1 cellular context compared by ENCODE assay signal in genomic region chr7:44604941-44605340, GRCh38.
TF ChIP-seq lines count a peak whose summit lies in the region.

No MANE protein-coding gene starts in this region.

TF ChIP-seq in HepG2, 621 proteins besides CTCF, POLR2A, EP300 and RAD21:
- TF ChIP-seq CEBPB (IDR thresholded peaks at IDR 0.05; ENCODE audit: borderline replicate concordance, low read depth, low read length) (peak; percentile 41; the same call in 1 of the 2 replicates), WIZ (CRISPR knock-in tag; IDR thresholded peaks at IDR 0.05) (no peak)
